ENCODE assay signal across 18 cellular contexts in the genomic region with DNA sequence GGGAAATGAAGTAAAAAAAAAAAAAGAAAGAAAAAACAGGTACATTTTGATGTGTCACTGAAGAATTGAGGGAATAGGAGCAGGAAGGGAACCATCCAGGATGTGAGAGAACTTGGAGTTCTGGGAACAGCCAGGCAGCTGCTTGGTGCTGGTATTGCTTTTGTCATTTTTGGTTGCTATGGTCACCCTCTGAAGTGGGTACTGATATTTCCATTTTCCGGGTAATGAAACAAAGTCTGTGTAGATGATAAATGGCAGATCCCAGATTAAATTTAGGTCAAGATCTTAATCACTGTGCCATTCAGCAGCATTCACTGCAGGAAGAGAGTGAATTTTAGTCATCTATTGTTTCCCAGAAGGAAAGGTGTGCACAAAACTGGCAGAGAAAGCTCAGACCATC.
DNase-seq lines count a peak whose midpoint lies in the region; ATAC-seq and TF ChIP-seq lines count a peak whose summit lies in the region.
"Had no signal": no experiment of that assay in that cellular context is flagged by ENCODE, and none has a peak within 500 bp of the region (broad histone marks: within the 10 kb centered on the region; RNA-seq: fewer than 3 reads in every experiment).

No MANE protein-coding gene starts in this region.

- no peak overlapping the region for H3K4me3 ChIP-seq in epithelial cell of esophagus (ENCODE audit: low read length)
- H3K4me3 ChIP-seq: GM23338, upper lobe of right lung had no signal

- TF ChIP-seq CTCF in epithelial cell of esophagus (IDR thresholded peaks at IDR 0.05; ENCODE audit: insufficient read depth, low read depth, low read length, missing control alignments): no peak
- no peak for TF ChIP-seq CTCF in mesothelial cell of epicardium (IDR thresholded peaks at IDR 0.05; ENCODE audit: unreplicated experiment)
- TF ChIP-seq CTCF in type B pancreatic cell (conservative IDR thresholded peaks at IDR 0.05): no peak

- peaks cover 11% of the 10 kb centered on the region for H3K27me3 Mint-ChIP-seq in mesothelial cell of epicardium (ENCODE audit: low read depth)
- no peaks in the 10 kb centered on the region for H3K27me3 Mint-ChIP-seq in type B pancreatic cell

- peak; percentile 81 for DNase-seq in DMS53 (lab: John Stamatoyannopoulos, UW)
- no peak for DNase-seq in DMS53 treated with DMSO at 0.1 percent for 48 hours (lab: John Stamatoyannopoulos, UW; ENCODE audit: unreplicated experiment)
- peak; percentile 88 for DNase-seq in DMS153 (lab: John Stamatoyannopoulos, UW)
- DNase-seq in NCI-H2196 (lab: John Stamatoyannopoulos, UW; ENCODE audit: unreplicated experiment): peak; percentile 70
- peak; percentile 5 for DNase-seq in epithelial cell of esophagus (ENCODE audit: low read depth)
- DNase-seq in mesothelial cell of epicardium (ENCODE audit: low spot score in 2 of 2, unreplicated experiment in 2 of 2): no peak
- DNase-seq in type B pancreatic cell (ENCODE audit: extremely low spot score, unreplicated experiment): no peak
- DNase-seq: 8988T; activated CD4-positive, alpha-beta T cell treated with anti-CD3 and anti-CD28 coated beads for 4 hours; BE2C; erythroblast; GDM1; NCI-H526 treated with DMSO at 0.1 percent for 48 hours; stimulated activated CD4-positive, alpha-beta T cell treated with anti-CD3 and anti-CD28 coated beads, Interleukin-4, amount 100 ng/mL, for 24 hours; upper lobe of right lung had no signal

- H3K36me3 Mint-ChIP-seq in mesothelial cell of epicardium: no peaks in the 10 kb centered on the region
- H3K36me3 Mint-ChIP-seq in type B pancreatic cell: no peaks in the 10 kb centered on the region

- H3K4me3 Mint-ChIP-seq in mesothelial cell of epicardium (no peak overlapping the region), type B pancreatic cell (no peak overlapping the region)
- H3K4me3 Mint-ChIP-seq: GM23338 had no signal

- H3K27ac Mint-ChIP-seq in mesothelial cell of epicardium (no peak overlapping the region), type B pancreatic cell (no peak overlapping the region)
- H3K27ac Mint-ChIP-seq: GM23338 had no signal

- H3K9me3 Mint-ChIP-seq in mesothelial cell of epicardium: peaks cover 28% of the 10 kb centered on the region
- H3K9me3 Mint-ChIP-seq in type B pancreatic cell: peaks cover 5% of the 10 kb centered on the region

- H3K4me1 Mint-ChIP-seq in mesothelial cell of epicardium (no peaks in the 10 kb centered on the region), type B pancreatic cell (ENCODE audit: unreplicated experiment) (peaks cover 5% of the 10 kb centered on the region)

- ATAC-seq in GM21360 (IDR thresholded peaks at IDR 0.05; ENCODE audit: unreplicated experiment): no peak
- ATAC-seq: GM23338, Panc1, upper lobe of right lung had no signal

Comparison
In these comparisons a context has a peak if more than half of its experiments do, and no peak if none do; other contexts are left out.
1. DNase-seq: peak in DMS53 (single experiment), DMS153 (single experiment), NCI-H2196 (single experiment) and epithelial cell of esophagus (single experiment); none in DMS53 treated with DMSO at 0.1 percent for 48 hours (single experiment), mesothelial cell of epicardium (0 of 2) and type B pancreatic cell (single experiment).